Comparison of ENCODE assay signal across 23 cellular contexts in genomic region chr5:34841816-34842215, GRCh38. TPM values are rescaled to one million over a fixed set of nuclear protein-coding genes. Genes with fewer than 3 reads are reported as not detected.
DNase-seq lines count a peak whose midpoint lies in the region; ATAC-seq and TF ChIP-seq lines count a peak whose summit lies in the region.
"Had no signal": no experiment of that assay in that cellular context is flagged by ENCODE, and none has a peak within 500 bp of the region (broad histone marks: within the 10 kb centered on the region; RNA-seq: fewer than 3 reads in every experiment).

No MANE protein-coding gene starts in this region.

- H3K4me1 ChIP-seq in A673 (ENCODE audit: insufficient read depth, low read length, poor library complexity, severe bottlenecking) = no peaks in the 10 kb centered on the region
- H3K4me1 ChIP-seq: BE2C had no signal

- no TSS peak for BruUV-seq in A673 (replicated peaks; lab: Mats Ljungman, UMichigan)

- H3K27me3 Mint-ChIP-seq in neural crest cell (ENCODE audit: low read depth) = no peaks in the 10 kb centered on the region

- H3K27ac Mint-ChIP-seq in neural crest cell (ENCODE audit: unreplicated experiment) = no peak overlapping the region
- H3K27ac Mint-ChIP-seq: CD14-positive monocyte; CD4-positive, alpha-beta memory T cell; GM23338; H9 had no signal

- no peaks in the 10 kb centered on the region for H3K27me3 ChIP-seq in A673 (replicated peaks; ENCODE audit: insufficient read depth, low read depth, low read length, poor library complexity)
- H3K27me3 ChIP-seq: BLaER1 treated with 17β-estradiol and CSF1 and Interleukin-3, amounts not matched to agents 10 nM and 100 nM had no signal

- no peaks in the 10 kb centered on the region for H3K36me3 ChIP-seq in A673 (ENCODE audit: insufficient read depth, low read length, poor library complexity, severe bottlenecking)
- H3K36me3 ChIP-seq: BE2C; BLaER1 treated with 17β-estradiol and CSF1 and Interleukin-3, amounts not matched to agents 10 nM and 100 nM had no signal

- POLR2A ChIA-PET in A673 (lab: Charles Lee; ENCODE audit: low non-redundant PET) = no interaction called here

- H3K9me3 Mint-ChIP-seq in neural crest cell = no peaks in the 10 kb centered on the region

- H3K4me3 ChIP-seq in A673 (ENCODE audit: low read depth, low read length, poor library complexity, severe bottlenecking) = no peak overlapping the region
- H3K4me3 ChIP-seq: BLaER1 treated with 17β-estradiol and CSF1 and Interleukin-3, amounts not matched to agents 10 nM and 100 nM; GM23338 had no signal

- peaks cover 16% of the 10 kb centered on the region for H3K4me1 Mint-ChIP-seq in neural crest cell

- H3K27ac ChIP-seq in A673 (ENCODE audit: low read depth, low read length, poor library complexity, severe bottlenecking) = no peak overlapping the region
- H3K27ac ChIP-seq: 22Rv1; BLaER1 treated with 17β-estradiol and CSF1 and Interleukin-3, amounts not matched to agents 10 nM and 100 nM had no signal

- peak overlapping the region; percentile 68 for H3K4me3 Mint-ChIP-seq in neural crest cell
- H3K4me3 Mint-ChIP-seq: CD14-positive monocyte; CD4-positive, alpha-beta memory T cell; GM23338; H9 had no signal

- peaks cover 5% of the 10 kb centered on the region for H3K36me3 Mint-ChIP-seq in neural crest cell (ENCODE audit: low read depth)
- H3K36me3 Mint-ChIP-seq: CD14-positive monocyte had no signal

- CTCF ChIA-PET in A673 (lab: Charles Lee) = no interaction called here

- intact Hi-C loops in A673 (cut with micrococcal nuclease; ENCODE audit: unreplicated experiment) = no loop called here

- DNase-seq in A673 (ENCODE audit: low spot score) = peak; percentile 7
- peak; percentile 17 for DNase-seq in NCI-H69 (lab: John Stamatoyannopoulos, UW)
- DNase-seq in neural crest cell (ENCODE audit: low read depth, low spot score) = no peak
- no peak for DNase-seq in CD1c-positive myeloid dendritic cell (ENCODE audit: extremely low spot score)
- DNase-seq in activated T-cell treated with anti-CD3 and anti-CD28 coated beads, Interleukin-2, amount 50 U/mL, for 48 hours = no peak
- DNase-seq: ACHN; AML-193; BE2C; Calu3; CD4-positive, alpha-beta memory T cell; COR-L47; DMS53; DMS79 treated with DMSO at 0.1 percent for 48 hours; GF-D8; H9 had no signal

- TF ChIP-seq CTCF in A673 (conservative IDR thresholded peaks at IDR 0.05; ENCODE audit: low read depth, low read length) = no peak
- no peak for TF ChIP-seq CTCF in neural crest cell (conservative IDR thresholded peaks at IDR 0.05)

- no peaks in the 10 kb centered on the region for H3K9me3 ChIP-seq in A673 (ENCODE audit: low read depth, low read length, poor library complexity, severe bottlenecking)
- H3K9me3 ChIP-seq: BE2C; BLaER1 treated with 17β-estradiol and CSF1 and Interleukin-3, amounts not matched to agents 10 nM and 100 nM had no signal

- no peak for ATAC-seq in HG02610 (IDR thresholded peaks at IDR 0.05; ENCODE audit: unreplicated experiment)
- ATAC-seq: GM23338, HCT116 had no signal

RNA-seq across cellular contexts. Expression of gene TTC23L, which starts 2.9 kb away (rescaled TPM):
- total RNA-seq in A673 (2021) (0.41 and 0.55 TPM in 2 replicates), neural crest cell (1.6 and 2.3 TPM in 2 replicates)
- total RNA-seq: G401, H4 had no signal

Comparison
In these comparisons a context has a peak if more than half of its experiments do, and no peak if none do; other contexts are left out.
1. DNase-seq: peak in A673 (single experiment) and NCI-H69 (single experiment); none in neural crest cell (single experiment), CD1c-positive myeloid dendritic cell (single experiment) and activated T-cell treated with anti-CD3 and anti-CD28 coated beads, Interleukin-2, amount 50 U/mL, for 48 hours (0 of 2).